In genomic region chr1:147245586-147246021, GRCh38 we compare ENCODE assay signal across 1 cellular context.
TF ChIP-seq lines count a peak whose summit lies in the region.

No MANE protein-coding gene starts in this region.

TF ChIP-seq in HEK293T, 16 proteins besides CTCF, POLR2A, EP300 and RAD21:
- TF ChIP-seq ARNT (IDR thresholded peaks at IDR 0.05) (no peak), FOXK2 (IDR thresholded peaks at IDR 0.05) (no peak), PKNOX1 (IDR thresholded peaks at IDR 0.05) (no peak), TARDBP (IDR thresholded peaks at IDR 0.05) (no peak), FOXA1 (IDR thresholded peaks at IDR 0.05) (no peak), ELF4 (IDR thresholded peaks at IDR 0.05) (no peak)
